In the genomic region with DNA sequence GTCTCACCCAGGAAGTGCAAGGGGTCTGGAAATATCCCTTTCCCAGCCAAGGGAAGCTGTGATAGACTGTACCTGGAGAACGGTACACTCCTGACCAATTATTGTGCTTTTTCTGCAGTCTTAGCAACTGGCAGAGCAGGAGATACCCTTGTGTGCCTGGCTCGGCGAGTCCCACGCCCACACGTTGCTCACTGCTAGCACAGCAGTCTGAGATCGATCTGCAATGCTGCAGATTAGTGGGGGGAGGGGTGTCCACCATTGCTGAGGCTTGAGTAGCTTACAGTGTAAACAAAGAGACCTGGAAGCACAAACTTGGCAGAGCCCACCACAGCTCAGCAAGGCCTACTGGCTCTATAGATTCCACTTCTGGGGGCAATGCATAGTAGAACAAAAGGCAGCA, we compare ENCODE assay signal across 25 cellular contexts.
"Had no signal": no experiment of that assay in that cellular context is flagged by ENCODE, and none has a peak within 500 bp of the region (broad histone marks: within the 10 kb centered on the region; RNA-seq: fewer than 3 reads in every experiment).

No MANE protein-coding gene starts in this region.

- H3K27ac ChIP-seq: PC-9 had no signal

- DNase-seq: activated CD4-positive, alpha-beta memory T cell treated with anti-CD3 and anti-CD28 coated beads for 36 hours; activated CD4-positive, alpha-beta T cell treated with anti-CD3 and anti-CD28 coated beads, Interleukin-2, amount 10 ng/mL, durations not matched to agents 7 days and 5 days; activated CD4-positive, CD25-positive, alpha-beta regulatory T cell; activated CD8-positive, alpha-beta memory T cell treated with anti-CD3 and anti-CD28 coated beads for 24 hours; activated gamma-delta T cell; activated naive CD4-positive, alpha-beta T cell treated with anti-CD3 and anti-CD28 coated beads for 36 hours; activated naive CD8-positive, alpha-beta T cell treated with anti-CD3 and anti-CD28 coated beads for 36 hours; activated T-cell treated with anti-CD3 and anti-CD28 coated beads, Interleukin-2, amount 50 U/mL, for 48 hours; central memory CD4-positive, alpha-beta T cell; KG1; NCI-H1048; NCI-H1417 treated with DMSO at 0.1 percent for 48 hours; NCI-H1694; NCI-H2029; NCI-H2107; NCI-H446; NCI-H524; NCI-H774; PC-9; SIG-M5; T-helper 2 cell; T1000 had no signal

- H2AFZ ChIP-seq: PC-9 had no signal

- ATAC-seq: activated T-helper 17 cell treated with anti-CD3 and anti-CD28 coated beads, Interleukin-2, amount 50 U/mL, for 72 hours had no signal

- FAIRE-seq: bronchial epithelial cell, TTC549 had no signal

- H3K4me2 ChIP-seq: PC-9 had no signal

- H3K4me3 ChIP-seq: PC-9 had no signal
